In the genomic region with DNA sequence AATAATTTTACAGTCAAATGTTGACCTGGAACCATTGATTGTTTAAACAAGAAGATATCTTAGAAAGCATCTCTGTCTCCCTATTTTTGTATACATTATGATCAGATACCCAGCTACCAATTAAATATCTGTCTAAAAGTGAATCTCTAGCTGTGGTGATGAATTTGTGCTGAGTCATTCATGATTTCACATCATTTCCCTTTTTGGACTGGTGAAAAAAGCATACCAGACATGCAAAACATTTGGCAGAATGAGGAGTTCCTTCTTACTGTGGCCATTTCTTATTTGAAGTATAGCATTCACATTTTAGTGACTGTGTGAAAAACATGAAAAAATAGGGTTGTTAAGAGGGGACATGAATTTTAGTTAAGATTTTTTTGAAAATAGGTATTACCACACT, we compare ENCODE assay signal across 10 cellular contexts.
A peak's percentile ranks its signal among the peaks of the same experiment; 100 is the strongest.
DNase-seq lines count a peak whose midpoint lies in the region; ATAC-seq, FAIRE-seq and TF ChIP-seq lines count a peak whose summit lies in the region.
"Had no signal": no experiment of that assay in that cellular context is flagged by ENCODE, and none has a peak within 500 bp of the region (broad histone marks: within the 10 kb centered on the region; RNA-seq: fewer than 3 reads in every experiment).

No MANE protein-coding gene starts in this region.

- no peaks in the 10 kb centered on the region for H3K4me1 Mint-ChIP-seq in WTC11

- no peaks in the 10 kb centered on the region for H3K9me3 ChIP-seq in mucosa of descending colon

- intact Hi-C loops in lower leg skin (cut with DNase I; ENCODE audit: low total_unique reads) (no loop called here), mucosa of descending colon (cut with DNase I, micrococcal nuclease) (no loop called here)

- H3K36me3 ChIP-seq in mucosa of descending colon (ENCODE audit: low read depth): no peaks in the 10 kb centered on the region

- ATAC-seq in GM18858 (IDR thresholded peaks at IDR 0.05; ENCODE audit: unreplicated experiment): peak; percentile 99
- ATAC-seq in HG02884 (IDR thresholded peaks at IDR 0.05; ENCODE audit: unreplicated experiment): peak; percentile 98
- no peak for ATAC-seq in WTC11
- no peak for ATAC-seq in mucosa of descending colon

- H3K27me3 Mint-ChIP-seq in WTC11 (ENCODE audit: low read depth): no peaks in the 10 kb centered on the region

- POLR2A ChIA-PET in WTC11 (lab: Charles Lee): no interaction called here

- TF ChIP-seq CTCF in WTC11 (IDR thresholded peaks at IDR 0.05) (no peak), lower leg skin (IDR thresholded peaks at IDR 0.05) (no peak), mucosa of descending colon (IDR thresholded peaks at IDR 0.05) (no peak)

- FAIRE-seq in RCC 7860 (lab: Jason Lieb, UNC): peak; percentile 80

- peak; percentile 26 for DNase-seq in RCC 7860 (ENCODE audit: low spot score)
- DNase-seq in kidney tubule cell (ENCODE audit: low spot score): peak; percentile 55
- no peak for DNase-seq in NCI-H2171 treated with DMSO at 0.1 percent for 48 hours (lab: John Stamatoyannopoulos, UW)
- DNase-seq in WTC11 (ENCODE audit: low spot score): no peak
- no peak for DNase-seq in lower leg skin (ENCODE audit: low spot score in 2 of 2)
- DNase-seq in mucosa of descending colon: no peak

- no peaks in the 10 kb centered on the region for H3K9me3 Mint-ChIP-seq in WTC11

- H3K36me3 Mint-ChIP-seq in WTC11: no peaks in the 10 kb centered on the region

- CTCF ChIA-PET in WTC11 (lab: Charles Lee): no interaction called here

- H3K4me3 ChIP-seq in lower leg skin (ENCODE audit: low read depth, poor library complexity, severe bottlenecking) (no peak overlapping the region), mucosa of descending colon (no peak overlapping the region)
- H3K4me3 ChIP-seq: lung, SK-N-MC had no signal

- no peak overlapping the region for H3K4me3 Mint-ChIP-seq in WTC11

- no peaks in the 10 kb centered on the region for H3K4me1 ChIP-seq in mucosa of descending colon (ENCODE audit: low read depth)

- TF ChIP-seq POLR2A in lower leg skin (IDR thresholded peaks at IDR 0.05): no peak

- no peak overlapping the region for H3K27ac Mint-ChIP-seq in WTC11

TF ChIP-seq in WTC11, 78 proteins besides CTCF, POLR2A, EP300 and RAD21:
- no peak for TF ChIP-seq ZBTB21 (CRISPR knock-in tag; IDR thresholded peaks at IDR 0.05; ENCODE audit: borderline replicate concordance)
- no peak for TF ChIP-seq GABPB1 (CRISPR knock-in tag; IDR thresholded peaks at IDR 0.05)
- TF ChIP-seq, protein P1, sequence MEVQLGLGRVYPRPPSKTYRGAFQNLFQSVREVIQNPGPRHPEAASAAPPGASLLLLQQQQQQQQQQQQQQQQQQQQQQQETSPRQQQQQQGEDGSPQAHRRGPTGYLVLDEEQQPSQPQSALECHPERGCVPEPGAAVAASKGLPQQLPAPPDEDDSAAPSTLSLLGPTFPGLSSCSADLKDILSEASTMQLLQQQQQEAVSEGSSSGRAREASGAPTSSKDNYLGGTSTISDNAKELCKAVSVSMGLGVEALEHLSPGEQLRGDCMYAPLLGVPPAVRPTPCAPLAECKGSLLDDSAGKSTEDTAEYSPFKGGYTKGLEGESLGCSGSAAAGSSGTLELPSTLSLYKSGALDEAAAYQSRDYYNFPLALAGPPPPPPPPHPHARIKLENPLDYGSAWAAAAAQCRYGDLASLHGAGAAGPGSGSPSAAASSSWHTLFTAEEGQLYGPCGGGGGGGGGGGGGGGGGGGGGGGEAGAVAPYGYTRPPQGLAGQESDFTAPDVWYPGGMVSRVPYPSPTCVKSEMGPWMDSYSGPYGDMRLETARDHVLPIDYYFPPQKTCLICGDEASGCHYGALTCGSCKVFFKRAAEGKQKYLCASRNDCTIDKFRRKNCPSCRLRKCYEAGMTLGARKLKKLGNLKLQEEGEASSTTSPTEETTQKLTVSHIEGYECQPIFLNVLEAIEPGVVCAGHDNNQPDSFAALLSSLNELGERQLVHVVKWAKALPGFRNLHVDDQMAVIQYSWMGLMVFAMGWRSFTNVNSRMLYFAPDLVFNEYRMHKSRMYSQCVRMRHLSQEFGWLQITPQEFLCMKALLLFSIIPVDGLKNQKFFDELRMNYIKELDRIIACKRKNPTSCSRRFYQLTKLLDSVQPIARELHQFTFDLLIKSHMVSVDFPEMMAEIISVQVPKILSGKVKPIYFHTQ (CRISPR knock-in tag; IDR thresholded peaks at IDR 0.05): no peak
- TF ChIP-seq, protein P2, sequence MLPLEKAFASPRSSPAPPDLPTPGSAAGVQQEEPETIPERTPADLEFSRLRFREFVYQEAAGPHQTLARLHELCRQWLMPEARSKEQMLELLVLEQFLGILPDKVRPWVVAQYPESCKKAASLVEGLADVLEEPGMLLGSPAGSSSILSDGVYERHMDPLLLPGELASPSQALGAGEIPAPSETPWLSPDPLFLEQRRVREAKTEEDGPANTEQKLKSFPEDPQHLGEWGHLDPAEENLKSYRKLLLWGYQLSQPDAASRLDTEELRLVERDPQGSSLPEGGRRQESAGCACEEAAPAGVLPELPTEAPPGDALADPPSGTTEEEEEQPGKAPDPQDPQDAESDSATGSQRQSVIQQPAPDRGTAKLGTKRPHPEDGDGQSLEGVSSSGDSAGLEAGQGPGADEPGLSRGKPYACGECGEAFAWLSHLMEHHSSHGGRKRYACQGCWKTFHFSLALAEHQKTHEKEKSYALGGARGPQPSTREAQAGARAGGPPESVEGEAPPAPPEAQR (CRISPR knock-in tag; IDR thresholded peaks at IDR 0.05): no peak
- no peak for TF ChIP-seq ZNF416 (CRISPR knock-in tag; IDR thresholded peaks at IDR 0.05)
- TF ChIP-seq, protein P3, sequence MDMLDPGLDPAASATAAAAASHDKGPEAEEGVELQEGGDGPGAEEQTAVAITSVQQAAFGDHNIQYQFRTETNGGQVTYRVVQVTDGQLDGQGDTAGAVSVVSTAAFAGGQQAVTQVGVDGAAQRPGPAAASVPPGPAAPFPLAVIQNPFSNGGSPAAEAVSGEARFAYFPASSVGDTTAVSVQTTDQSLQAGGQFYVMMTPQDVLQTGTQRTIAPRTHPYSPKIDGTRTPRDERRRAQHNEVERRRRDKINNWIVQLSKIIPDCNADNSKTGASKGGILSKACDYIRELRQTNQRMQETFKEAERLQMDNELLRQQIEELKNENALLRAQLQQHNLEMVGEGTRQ (CRISPR knock-in tag; IDR thresholded peaks at IDR 0.05): no peak
- no peak for TF ChIP-seq NR3C1 (CRISPR knock-in tag; conservative IDR thresholded peaks at IDR 0.05; ENCODE audit: low read depth)
- no peak for TF ChIP-seq ESRRA (CRISPR knock-in tag; IDR thresholded peaks at IDR 0.05; ENCODE audit: borderline replicate concordance)
- TF ChIP-seq SMAD4 (CRISPR knock-in tag; IDR thresholded peaks at IDR 0.05): no peak
- no peak for TF ChIP-seq ZNF263 (CRISPR knock-in tag; IDR thresholded peaks at IDR 0.05; ENCODE audit: low read depth)

Comparison
In these comparisons a context has a peak if more than half of its experiments do, and no peak if none do; other contexts are left out.
1. ATAC-seq: peak in GM18858 (single experiment) and HG02884 (single experiment); none in WTC11 (single experiment) and mucosa of descending colon (single experiment).
2. DNase-seq: peak in RCC 7860 (single experiment) and kidney tubule cell (single experiment); none in NCI-H2171 treated with DMSO at 0.1 percent for 48 hours (single experiment), WTC11 (single experiment), lower leg skin (0 of 2) and mucosa of descending colon (0 of 3).